ENCODE assay signal across 16 cellular contexts in genomic region chr15:67103869-67104268, GRCh38. TPM values are rescaled to one million over a fixed set of nuclear protein-coding genes. Genes with fewer than 3 reads are reported as not detected.
A peak's percentile ranks its signal among the peaks of the same experiment; 100 is the strongest.
DNase-seq lines count a peak whose midpoint lies in the region; TF ChIP-seq lines count a peak whose summit lies in the region.
"Had no signal": no experiment of that assay in that cellular context is flagged by ENCODE, and none has a peak within 500 bp of the region (broad histone marks: within the 10 kb centered on the region; RNA-seq: fewer than 3 reads in every experiment).

No MANE protein-coding gene starts in this region.

- H3K4me3 ChIP-seq in Peyer's patch (no peak overlapping the region), brain microvascular endothelial cell (ENCODE audit: low read depth, low read length) (no peak overlapping the region), skeletal muscle tissue (ENCODE audit: low read length in 3 of 3) (peak overlapping the region in 1 of 3 donors; percentile 2), BE2C (ENCODE audit: low read depth, low read length) (no peak overlapping the region)
- H3K4me3 ChIP-seq: HAP-1 had no signal

- peaks cover 2 to 68% (median 38%) of the 10 kb centered on the region in 4 donors for H3K4me1 ChIP-seq in Peyer's patch
- H3K4me1 ChIP-seq in skeletal muscle tissue (ENCODE audit: control insufficient read depth in 3 of 3, insufficient read depth in 3 of 3, low read length in 3 of 3), result peaks cover 86 to 97% (median 92%) of the 10 kb centered on the region in 3 donors
- peaks cover 5% of the 10 kb centered on the region; the same call in 1 of the 2 replicates for H3K4me1 ChIP-seq in BE2C

- H3K27ac ChIP-seq in Peyer's patch, result peak overlapping the region in 3 of 4 donors; percentile 75 to 84 (median 80)
- H3K27ac ChIP-seq in brain microvascular endothelial cell, result peak overlapping the region; percentile 99
- peak overlapping the region; percentile 70 for H3K27ac ChIP-seq in skeletal muscle tissue (ENCODE audit: low read depth, low read length)

- TF ChIP-seq CTCF in Peyer's patch (IDR thresholded peaks at IDR 0.05) (no peak), brain microvascular endothelial cell (IDR thresholded peaks at IDR 0.05; ENCODE audit: low read depth, low read length, missing control alignments) (no peak), BE2C (IDR thresholded peaks at IDR 0.05; ENCODE audit: low read depth, low read length) (no peak)

- H3K27me3 ChIP-seq in Peyer's patch (no peaks in the 10 kb centered on the region), brain microvascular endothelial cell (replicated peaks) (no peaks in the 10 kb centered on the region), skeletal muscle tissue (ENCODE audit: control insufficient read depth in 3 of 3, insufficient read depth in 3 of 3, low read length in 3 of 3) (no peaks in the 10 kb centered on the region), BE2C (no peaks in the 10 kb centered on the region)

- no peak for TF ChIP-seq POLR2A in Peyer's patch (IDR thresholded peaks at IDR 0.05)

- DNase-seq in activated CD4-positive, alpha-beta T cell treated with anti-CD3 and anti-CD28 coated beads for 48 hours, result peak; percentile 49
- DNase-seq in activated CD4-positive, alpha-beta T cell treated with anti-CD3 and anti-CD28 coated beads for 1 hour, result no peak
- DNase-seq in Peyer's patch, result no peak
- DNase-seq in brain microvascular endothelial cell, result no peak
- no peak for DNase-seq in BE2C
- DNase-seq in NCI-H2107 treated with DMSO at 0.1 percent for 48 hours (lab: John Stamatoyannopoulos, UW; ENCODE audit: unreplicated experiment), result no peak
- DNase-seq in D341Med (ENCODE audit: low spot score), result no peak
- DNase-seq: 8988T, GF-D8, KG1, NCI-H345, occipital lobe, SIG-M5, trophoblast cell had no signal

- H3K9ac ChIP-seq in skeletal muscle tissue (ENCODE audit: low read depth in 1 of 3, low read length in 3 of 3), result peak overlapping the region in 2 of 3 donors; percentile 14 to 58

- no peaks in the 10 kb centered on the region for H3K9me3 ChIP-seq in Peyer's patch
- no peaks in the 10 kb centered on the region for H3K9me3 ChIP-seq in skeletal muscle tissue (ENCODE audit: control insufficient read depth in 3 of 3, low read length in 3 of 3)
- H3K9me3 ChIP-seq in BE2C, result no peaks in the 10 kb centered on the region
- H3K9me3 ChIP-seq: HAP-1 had no signal

- H3K36me3 ChIP-seq in Peyer's patch (no peaks in the 10 kb centered on the region), brain microvascular endothelial cell (replicated peaks) (peaks cover 57% of the 10 kb centered on the region), skeletal muscle tissue (ENCODE audit: control insufficient read depth in 3 of 3, insufficient read depth in 3 of 3, low read length in 3 of 3) (no peaks in the 10 kb centered on the region), BE2C (no peaks in the 10 kb centered on the region)

- in situ Hi-C loops in brain microvascular endothelial cell (cut with HindIII; ENCODE audit: low pct_ligation_motif_present, low sequenced_read_pairs), result no loop called here

RNA-seq across cellular contexts. Expression of gene SMAD3, which starts 38.5 kb away (rescaled TPM):
- total RNA-seq in Peyer's patch, result 10 to 100 TPM; 43.7 to 80.0 (median 60.2) TPM
- 17.2 TPM for total RNA-seq in skeletal muscle tissue
- 2.1 TPM for polyA plus RNA-seq in BE2C (2012; ENCODE audit: insufficient read depth, insufficient read length, low read depth)
